11 cellular contexts compared by ENCODE assay signal in genomic region chr21:45330075-45330781, GRCh38. TPM values are rescaled to one million over a fixed set of nuclear protein-coding genes. Genes with fewer than 3 reads are reported as not detected.
DNase-seq lines count a peak whose midpoint lies in the region; ATAC-seq and TF ChIP-seq lines count a peak whose summit lies in the region.
"Had no signal": no experiment of that assay in that cellular context is flagged by ENCODE, and none has a peak within 500 bp of the region (broad histone marks: within the 10 kb centered on the region; RNA-seq: fewer than 3 reads in every experiment).

No MANE protein-coding gene starts in this region.

- H3K4me3 ChIP-seq in fibroblast of mammary gland (ENCODE audit: control insufficient read depth, low read depth, low read length), result no peak overlapping the region
- no peak overlapping the region for H3K4me3 ChIP-seq in osteoblast (ENCODE audit: insufficient read depth, low read length)
- H3K4me3 ChIP-seq: skin epidermis had no signal

- peak overlapping the region; percentile 15 for H3K4me2 ChIP-seq in osteoblast (ENCODE audit: insufficient read depth, low read length)

- TF ChIP-seq CTCF in fibroblast of mammary gland (conservative IDR thresholded peaks at IDR 0.05; ENCODE audit: control insufficient read depth, insufficient read depth, low read depth, low read length) (no peak), osteoblast (IDR thresholded peaks at IDR 0.05; ENCODE audit: extremely low read depth, low read depth, low read length) (no peak)

- H3K36me3 ChIP-seq in osteoblast (ENCODE audit: insufficient read depth, low read length), result no peaks in the 10 kb centered on the region

- no peaks in the 10 kb centered on the region for H3K4me1 Mint-ChIP-seq in effector memory CD8-positive, alpha-beta T cell (ENCODE audit: low read depth in 2 of 2)

- no peaks in the 10 kb centered on the region for H3K79me2 ChIP-seq in osteoblast (ENCODE audit: insufficient read depth, low read length)

- H3K27me3 Mint-ChIP-seq in effector memory CD8-positive, alpha-beta T cell, result peaks cover 15 to 70% of the 10 kb centered on the region in 2 donors

- ATAC-seq in GM21576 (IDR thresholded peaks at IDR 0.05; ENCODE audit: unreplicated experiment) (no peak), HG03097 (IDR thresholded peaks at IDR 0.05; ENCODE audit: low FRiP score, unreplicated experiment) (no peak)
- ATAC-seq in effector memory CD8-positive, alpha-beta T cell (replicated peaks), result no peak
- ATAC-seq: activated naive CD8-positive, alpha-beta T cell treated with anti-CD3 and anti-CD28 coated beads, Interleukin-2, amount 50 U/mL, for 24 hours had no signal

- H3K36me3 Mint-ChIP-seq in effector memory CD8-positive, alpha-beta T cell (ENCODE audit: insufficient read depth), result peaks cover 4% of the 10 kb centered on the region

- H3K4me3 Mint-ChIP-seq in effector memory CD8-positive, alpha-beta T cell, result no peak overlapping the region
- H3K4me3 Mint-ChIP-seq: activated naive CD8-positive, alpha-beta T cell treated with anti-CD3 and anti-CD28 coated beads, Interleukin-2, amount 50 U/mL, for 24 hours had no signal

- peak; percentile 94 for DNase-seq in Daoy (ENCODE audit: low read depth)
- DNase-seq in NCI-H345 (lab: John Stamatoyannopoulos, UW), result peak; percentile 59
- DNase-seq in fibroblast of mammary gland (ENCODE audit: low read depth), result peak; percentile 80
- peak; percentile 97 for DNase-seq in osteoblast (ENCODE audit: insufficient read length, low spot score, missing footprints)
- DNase-seq in effector memory CD8-positive, alpha-beta T cell, result no peak
- no peak for DNase-seq in NCI-H187 (lab: John Stamatoyannopoulos, UW)
- DNase-seq: activated naive CD8-positive, alpha-beta T cell treated with anti-CD3 and anti-CD28 coated beads, Interleukin-2, amount 50 U/mL, for 24 hours; NCI-H524 treated with DMSO at 0.1 percent for 48 hours had no signal

- peaks cover 15% of the 10 kb centered on the region for H3K4me1 ChIP-seq in osteoblast (ENCODE audit: insufficient read depth, low read length)

- H4K20me1 ChIP-seq in osteoblast (ENCODE audit: insufficient read depth, low read length), result no peaks in the 10 kb centered on the region

- peak overlapping the region; percentile 33 for H2AFZ ChIP-seq in osteoblast (ENCODE audit: low read length)

- H3K9me3 ChIP-seq in osteoblast (ENCODE audit: low read depth, low read length), result no peaks in the 10 kb centered on the region

- no peak overlapping the region for H3K27ac Mint-ChIP-seq in effector memory CD8-positive, alpha-beta T cell
- H3K27ac Mint-ChIP-seq: activated naive CD8-positive, alpha-beta T cell treated with anti-CD3 and anti-CD28 coated beads, Interleukin-2, amount 50 U/mL, for 24 hours had no signal

- H3K27me3 ChIP-seq in osteoblast (ENCODE audit: insufficient read depth, low read length), result no peaks in the 10 kb centered on the region

- no peaks in the 10 kb centered on the region for H3K9me3 Mint-ChIP-seq in effector memory CD8-positive, alpha-beta T cell
- H3K9me3 Mint-ChIP-seq: activated naive CD8-positive, alpha-beta T cell treated with anti-CD3 and anti-CD28 coated beads, Interleukin-2, amount 50 U/mL, for 24 hours had no signal

- no peak overlapping the region for H3K27ac ChIP-seq in osteoblast (ENCODE audit: low read depth, low read length)

RNA-seq across cellular contexts. Expression of gene POFUT2, which starts 42.5 kb away (rescaled TPM):
- total RNA-seq in Daoy (2014; rRNA removed; shearing (Covaris generic)), result 22.6 and 27.3 TPM in 2 replicates
- total RNA-seq in osteoblast, result 35.8 and 39.2 TPM in 2 replicates

Comparison
In these comparisons a context has a peak if more than half of its experiments do, and no peak if none do; other contexts are left out.
1. DNase-seq: peak in Daoy (single experiment), NCI-H345 (single experiment), fibroblast of mammary gland (single experiment) and osteoblast (single experiment); none in effector memory CD8-positive, alpha-beta T cell (0 of 3) and NCI-H187 (0 of 2).